In genomic region chr12:5946388-5946787, GRCh38 we compare ENCODE assay signal across 14 cellular contexts. TPM values are rescaled to one million over a fixed set of nuclear protein-coding genes. Genes with fewer than 3 reads are reported as not detected.
A peak's percentile ranks its signal among the peaks of the same experiment; 100 is the strongest.
DNase-seq lines count a peak whose midpoint lies in the region; FAIRE-seq and TF ChIP-seq lines count a peak whose summit lies in the region.
"Had no signal": no experiment of that assay in that cellular context is flagged by ENCODE, and none has a peak within 500 bp of the region (broad histone marks: within the 10 kb centered on the region; RNA-seq: fewer than 3 reads in every experiment).

No MANE protein-coding gene starts in this region.

- no peak overlapping the region for H3K27ac Mint-ChIP-seq in H9
- no peak overlapping the region for H3K27ac Mint-ChIP-seq in astrocyte (ENCODE audit: unreplicated experiment)
- H3K27ac Mint-ChIP-seq in mesothelial cell of epicardium: no peak overlapping the region
- H3K27ac Mint-ChIP-seq in progenitor cell of endocrine pancreas: no peak overlapping the region
- no peak overlapping the region for H3K27ac Mint-ChIP-seq in CD4-positive, alpha-beta memory T cell

- no peaks in the 10 kb centered on the region for H3K36me3 ChIP-seq in astrocyte (ENCODE audit: insufficient read depth, low read length)
- no peaks in the 10 kb centered on the region for H3K36me3 ChIP-seq in CD4-positive, alpha-beta memory T cell (ENCODE audit: insufficient read depth, low read length)
- H3K36me3 ChIP-seq: BLaER1 had no signal

- H2BK12ac ChIP-seq in H9 (ENCODE audit: insufficient read length, low read depth, low read length): no peak overlapping the region

- peaks cover 22 to 27% of the 10 kb centered on the region in 2 experiments for H3K4me1 Mint-ChIP-seq in H9
- no peaks in the 10 kb centered on the region for H3K4me1 Mint-ChIP-seq in astrocyte (ENCODE audit: low read depth, unreplicated experiment)
- H3K4me1 Mint-ChIP-seq in mesothelial cell of epicardium: peaks cover 18% of the 10 kb centered on the region
- H3K4me1 Mint-ChIP-seq in progenitor cell of endocrine pancreas (ENCODE audit: low read depth): peaks cover 6% of the 10 kb centered on the region
- H3K4me1 Mint-ChIP-seq in CD4-positive, alpha-beta memory T cell: peaks cover 0 to 7% (median 0%) of the 10 kb centered on the region in 4 donors

- H3K9me3 ChIP-seq in H9 (ENCODE audit: control insufficient read depth, low read depth, low read length): no peaks in the 10 kb centered on the region
- no peaks in the 10 kb centered on the region for H3K9me3 ChIP-seq in astrocyte (ENCODE audit: insufficient read depth, low read depth, low read length)
- no peaks in the 10 kb centered on the region for H3K9me3 ChIP-seq in CD4-positive, alpha-beta memory T cell (ENCODE audit: control insufficient read depth in 1 of 2, low read length in 2 of 2)

- H3K79me2 ChIP-seq in H9 (ENCODE audit: insufficient read depth, low read length): no peaks in the 10 kb centered on the region
- no peaks in the 10 kb centered on the region for H3K79me2 ChIP-seq in astrocyte (ENCODE audit: insufficient read depth, low read length)

- H2BK15ac ChIP-seq in H9 (ENCODE audit: low read depth, low read length): no peak overlapping the region

- no peaks in the 10 kb centered on the region for H3K4me1 ChIP-seq in H9 (ENCODE audit: insufficient read depth, low read length)
- no peaks in the 10 kb centered on the region for H3K4me1 ChIP-seq in astrocyte (ENCODE audit: insufficient read depth, low read length)
- no peaks in the 10 kb centered on the region for H3K4me1 ChIP-seq in CD4-positive, alpha-beta memory T cell (ENCODE audit: insufficient read depth, low read length)

- DNase-seq in H9 (no peak), astrocyte (ENCODE audit: low read depth) (no peak), mesothelial cell of epicardium (ENCODE audit: low spot score in 2 of 2, unreplicated experiment in 2 of 2) (no peak), progenitor cell of endocrine pancreas (ENCODE audit: low spot score, unreplicated experiment) (no peak), NCI-H2081 (lab: John Stamatoyannopoulos, UW) (no peak), urothelium cell line (ENCODE audit: low spot score) (no peak)
- no peak for DNase-seq in CD4-positive, alpha-beta memory T cell
- DNase-seq: 8988T, AML-193, DMS53, GF-D8 had no signal

- H3K14ac ChIP-seq in H9 (ENCODE audit: insufficient read depth, low read length): no peak overlapping the region

- POLR2A ChIA-PET in CD4-positive, alpha-beta memory T cell (lab: Charles Lee; ENCODE audit: partially characterized antibody): no interaction called here

- H3K9ac ChIP-seq in H9 (ENCODE audit: extremely low read depth, insufficient read length, low read length) (no peak overlapping the region), astrocyte (ENCODE audit: low read length) (no peak overlapping the region)
- H3K9ac ChIP-seq: BLaER1 had no signal

- H3K18ac ChIP-seq in H9 (ENCODE audit: insufficient read length, low read depth, low read length): no peak overlapping the region

- H3K23me2 ChIP-seq in H9 (ENCODE audit: insufficient read length, low read depth, low read length, poor library complexity, severe bottlenecking): peaks cover 6% of the 10 kb centered on the region

- FAIRE-seq in astrocyte (lab: Jason Lieb, UNC) (no peak), urothelium cell line (lab: Jason Lieb, UNC) (no peak)
- FAIRE-seq: GM19239 had no signal

- no peak overlapping the region for H2AK5ac ChIP-seq in H9 (ENCODE audit: insufficient read length, low read length)

- no peak overlapping the region for H2BK20ac ChIP-seq in H9 (ENCODE audit: low read depth, low read length, poor library complexity, severe bottlenecking)

- no peak overlapping the region for H2BK120ac ChIP-seq in H9 (ENCODE audit: low read depth, low read length, poor library complexity, severe bottlenecking)

- H3K4me3 Mint-ChIP-seq in H9 (peak overlapping the region; percentile 85 to 94; a peak in 3 of 5 replicates), astrocyte (ENCODE audit: unreplicated experiment) (peak overlapping the region; percentile 83), mesothelial cell of epicardium (peak overlapping the region; percentile 5), progenitor cell of endocrine pancreas (ENCODE audit: low read depth) (peak overlapping the region; percentile 81)
- no peak overlapping the region for H3K4me3 Mint-ChIP-seq in CD4-positive, alpha-beta memory T cell

- no peak overlapping the region for H3K23ac ChIP-seq in H9 (ENCODE audit: insufficient read length, low read depth, low read length)

- H4K5ac ChIP-seq in H9 (ENCODE audit: insufficient read length, low read depth, low read length): no peak overlapping the region

- H3K79me1 ChIP-seq in H9 (ENCODE audit: insufficient read depth, low read depth, low read length, poor library complexity, severe bottlenecking): no peaks in the 10 kb centered on the region

- no peak overlapping the region for H3K4ac ChIP-seq in H9 (ENCODE audit: low read depth, low read length)

- H3K4me2 ChIP-seq in H9 (ENCODE audit: insufficient read depth, insufficient read length, low read length): no peak overlapping the region
- H3K4me2 ChIP-seq in astrocyte (ENCODE audit: low read length): no peak overlapping the region
- H3K4me2 ChIP-seq: BLaER1 had no signal

- H4K8ac ChIP-seq in H9 (replicated peaks; ENCODE audit: insufficient read length, low read depth, low read length): no peak overlapping the region

- intact Hi-C loops in CD4-positive, alpha-beta memory T cell (cut with micrococcal nuclease): no loop called here

- H3K36me3 Mint-ChIP-seq in H9 (ENCODE audit: insufficient read depth in 1 of 3, low read depth in 3 of 3) (no peaks in the 10 kb centered on the region), astrocyte (ENCODE audit: low read depth, unreplicated experiment) (no peaks in the 10 kb centered on the region), mesothelial cell of epicardium (no peaks in the 10 kb centered on the region), progenitor cell of endocrine pancreas (ENCODE audit: insufficient read depth) (no peaks in the 10 kb centered on the region)
- H3K36me3 Mint-ChIP-seq in CD4-positive, alpha-beta memory T cell: no peaks in the 10 kb centered on the region

- H3K9me3 Mint-ChIP-seq in H9: no peaks in the 10 kb centered on the region
- H3K9me3 Mint-ChIP-seq in astrocyte (ENCODE audit: unreplicated experiment): peaks cover 4% of the 10 kb centered on the region
- H3K9me3 Mint-ChIP-seq in mesothelial cell of epicardium: no peaks in the 10 kb centered on the region
- H3K9me3 Mint-ChIP-seq in progenitor cell of endocrine pancreas (ENCODE audit: low read depth): no peaks in the 10 kb centered on the region
- H3K9me3 Mint-ChIP-seq in CD4-positive, alpha-beta memory T cell: no peaks in the 10 kb centered on the region

- H3K56ac ChIP-seq in H9 (ENCODE audit: insufficient read length, low read depth, low read length): no peak overlapping the region

- peaks cover 10% of the 10 kb centered on the region; the same call in 1 of the 2 replicates for H3K27me3 ChIP-seq in H9 (ENCODE audit: insufficient read depth, low read length)
- peaks cover 41% of the 10 kb centered on the region for H3K27me3 ChIP-seq in astrocyte (ENCODE audit: insufficient read depth, low read length)
- peaks cover 5% of the 10 kb centered on the region for H3K27me3 ChIP-seq in CD4-positive, alpha-beta memory T cell (ENCODE audit: insufficient read depth, low read length)
- H3K27me3 ChIP-seq: BLaER1 had no signal

- H3K27ac ChIP-seq in H9 (ENCODE audit: insufficient read length, low read depth, low read length) (no peak overlapping the region), astrocyte (ENCODE audit: low read depth, low read length) (no peak overlapping the region)
- H3K27ac ChIP-seq in CD4-positive, alpha-beta memory T cell (ENCODE audit: low read depth, low read length): no peak overlapping the region
- H3K27ac ChIP-seq: BLaER1 had no signal

- H4K20me1 ChIP-seq in H9 (ENCODE audit: control insufficient read depth, insufficient read depth, insufficient read length): no peaks in the 10 kb centered on the region
- no peaks in the 10 kb centered on the region for H4K20me1 ChIP-seq in astrocyte (ENCODE audit: insufficient read depth, low read length)
- H4K20me1 ChIP-seq: BLaER1 had no signal

- no peak overlapping the region for H3T11ph ChIP-seq in H9 (ENCODE audit: low read length)

- H3K27me3 Mint-ChIP-seq in H9 (ENCODE audit: low read depth): peaks cover 49% of the 10 kb centered on the region
- peaks cover 68% of the 10 kb centered on the region for H3K27me3 Mint-ChIP-seq in astrocyte (ENCODE audit: low read depth, unreplicated experiment)
- peaks cover 64% of the 10 kb centered on the region for H3K27me3 Mint-ChIP-seq in mesothelial cell of epicardium (ENCODE audit: low read depth)
- peaks cover 76% of the 10 kb centered on the region for H3K27me3 Mint-ChIP-seq in progenitor cell of endocrine pancreas
- peaks cover 52 to 72% of the 10 kb centered on the region in 2 donors for H3K27me3 Mint-ChIP-seq in CD4-positive, alpha-beta memory T cell

- no peak overlapping the region for H4K91ac ChIP-seq in H9 (ENCODE audit: insufficient read length, low read depth, low read length)

- H2BK5ac ChIP-seq in H9 (ENCODE audit: insufficient read length, low read length): no peak overlapping the region

- CTCF ChIA-PET in CD4-positive, alpha-beta memory T cell (lab: Charles Lee; ENCODE audit: partially characterized antibody): interaction anchor here (1.3 kb wide), 1 partner anchor 42 kb away, joined by 4 read pairs; no protein-coding TSS in a partner anchor

- no peak for TF ChIP-seq CTCF in H9 (conservative IDR thresholded peaks at IDR 0.05)
- no peak for TF ChIP-seq CTCF in astrocyte (IDR thresholded peaks at IDR 0.05; ENCODE audit: insufficient read depth, low read depth, low read length)
- no peak for TF ChIP-seq CTCF in mesothelial cell of epicardium (IDR thresholded peaks at IDR 0.05; ENCODE audit: unreplicated experiment)
- no peak for TF ChIP-seq CTCF in progenitor cell of endocrine pancreas (IDR thresholded peaks at IDR 0.05; ENCODE audit: unreplicated experiment)

- no peak overlapping the region for H3K4me3 ChIP-seq in astrocyte (ENCODE audit: insufficient read depth, low read depth, low read length)
- no peak overlapping the region for H3K4me3 ChIP-seq in CD4-positive, alpha-beta memory T cell (ENCODE audit: low read length in 2 of 2)
- H3K4me3 ChIP-seq: BLaER1 had no signal

- no CpG with 5 or more reads among the region's 2 CpGs for WGBS in H9 (ENCODE audit: extremely low coverage, insufficient read length, low lambda C conversion rate)

- no peak overlapping the region for H2AFZ ChIP-seq in H9 (ENCODE audit: low read length)
- no peak overlapping the region for H2AFZ ChIP-seq in astrocyte (ENCODE audit: low read depth, low read length)

RNA-seq across cellular contexts. Expression of gene ANO2, which starts 1.3 kb away (rescaled TPM):
- total RNA-seq in H9 (2021): 3.8 and 4.2 TPM in 2 replicates
- 0.17 and 0.93 TPM in 2 replicates for total RNA-seq in astrocyte
- total RNA-seq in mesothelial cell of epicardium: 6.2 to 7.6 TPM (median 6.3 TPM) in 3 replicates
- 2.8 and 3.5 TPM in 2 replicates for total RNA-seq in progenitor cell of endocrine pancreas
- total RNA-seq in CD4-positive, alpha-beta memory T cell: not detected
- polyA plus RNA-seq in CD4-positive, alpha-beta memory T cell: not detected
- total RNA-seq: HT-29 had no signal

Comparison
In these comparisons a context has a peak if more than half of its experiments do, and no peak if none do; other contexts are left out.
1. H3K4me3 Mint-ChIP-seq: peak in H9 (2 of 2), astrocyte (single experiment), mesothelial cell of epicardium (single experiment) and progenitor cell of endocrine pancreas (single experiment); none in CD4-positive, alpha-beta memory T cell (0 of 8).